22 cellular contexts compared by ENCODE assay signal in the genomic region with DNA sequence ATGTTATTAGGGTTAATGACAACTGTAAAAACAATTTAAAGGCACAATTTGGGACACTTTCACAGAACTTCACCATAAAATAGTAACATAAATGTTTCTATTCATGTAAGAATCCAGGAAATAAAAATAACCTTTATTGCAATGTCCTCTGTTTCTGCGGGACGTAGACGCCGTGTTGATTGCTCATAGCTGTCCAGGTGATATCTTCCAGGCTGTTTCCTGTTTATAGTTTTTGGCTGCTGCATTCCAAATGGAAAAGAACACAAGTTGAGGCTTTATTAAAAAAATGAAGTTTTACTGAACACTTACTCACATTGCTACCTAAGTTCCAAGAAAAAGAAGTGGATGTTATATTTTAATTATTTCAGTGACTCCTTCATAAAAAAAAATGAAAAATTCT. TPM values are rescaled to one million over a fixed set of nuclear protein-coding genes. Genes with fewer than 3 reads are reported as not detected.
"Had no signal": no experiment of that assay in that cellular context is flagged by ENCODE, and none has a peak within 500 bp of the region (broad histone marks: within the 10 kb centered on the region; RNA-seq: fewer than 3 reads in every experiment).

No MANE protein-coding gene starts in this region.

- H3K27ac ChIP-seq: esophagus squamous epithelium, SK-N-MC, suprapubic skin, tibial artery had no signal

- H3K9me3 ChIP-seq: esophagus squamous epithelium, stomach, suprapubic skin, tibial artery had no signal

- H3K4me3 ChIP-seq: esophagus squamous epithelium, SK-N-MC, stomach, suprapubic skin, tibial artery had no signal

- H3K4me1 ChIP-seq: esophagus squamous epithelium, suprapubic skin had no signal

- DNase-seq: activated CD4-positive, alpha-beta memory T cell treated with anti-CD3 and anti-CD28 coated beads, Interleukin-2, amount 10 ng/mL, durations not matched to agents 7 days and 5 days; activated CD4-positive, alpha-beta T cell treated with anti-CD3 and anti-CD28 coated beads for 1 hour; activated CD4-positive, alpha-beta T cell treated with anti-CD3 and anti-CD28 coated beads, Interleukin-2, amount 10 ng/mL, durations not matched to agents 7 days and 5 days; activated CD8-positive, alpha-beta memory T cell treated with anti-CD3 and anti-CD28 coated beads, Interleukin-2, amount 50 U/mL, for 48 hours; activated gamma-delta T cell; activated naive CD8-positive, alpha-beta T cell treated with anti-CD3 and anti-CD28 coated beads, Interleukin-2, amount 50 U/mL, for 24 hours; activated T-cell treated with anti-CD3 and anti-CD28 coated beads, Interleukin-2, amount 50 U/mL, for 24 hours; dermis blood vessel endothelial cell; effector CD4-positive, alpha-beta T cell; esophagus squamous epithelium; kidney glomerular epithelial cell; naive thymus-derived CD4-positive, alpha-beta T cell; stimulated activated CD4-positive, alpha-beta T cell treated with anti-CD3 and anti-CD28 coated beads, Interleukin-15, amount 100 ng/mL, for 24 hours; stimulated activated CD4-positive, alpha-beta T cell treated with anti-CD3 and anti-CD28 coated beads, Interleukin-2, amount 100 ng/mL, for 24 hours; stimulated activated naive B cell treated with anti-CD40 and anti-IgM and Interleukin-4, amounts not matched to agents 10 μg/mL and 1 μg/mL and 100 μg/mL, for 72 hours; stomach; T-helper 17 cell; tibial artery had no signal

- ATAC-seq: naive thymus-derived CD4-positive, alpha-beta T cell; stimulated activated naive B cell treated with anti-CD40 and anti-IgM and Interleukin-4, amounts not matched to agents 10 μg/mL and 1 μg/mL and 100 μg/mL, for 72 hours; T-helper 17 cell; WTC11 had no signal

- H3K27me3 ChIP-seq: esophagus squamous epithelium, stomach, suprapubic skin, tibial artery had no signal

- FAIRE-seq: colon had no signal

- H3K36me3 ChIP-seq: esophagus squamous epithelium, suprapubic skin, tibial artery had no signal

RNA-seq across cellular contexts. Expression of gene ABCC9, which starts 58.6 kb away (rescaled TPM):
- total RNA-seq: activated CD4-positive, alpha-beta memory T cell treated with anti-CD3 and anti-CD28 coated beads, Interleukin-2, amount 10 ng/mL, durations not matched to agents 7 days and 5 days; activated CD4-positive, alpha-beta T cell treated with anti-CD3 and anti-CD28 coated beads, Interleukin-2, amount 10 ng/mL, durations not matched to agents 7 days and 5 days; T-helper 17 cell had no signal
- polyA plus RNA-seq: naive thymus-derived CD4-positive, alpha-beta T cell had no signal
